In genomic region chr1:220113136-220113695, GRCh38 we compare ENCODE assay signal across 8 cellular contexts. TPM values are rescaled to one million over a fixed set of nuclear protein-coding genes. Genes with fewer than 3 reads are reported as not detected.
DNase-seq lines count a peak whose midpoint lies in the region; ATAC-seq, FAIRE-seq and TF ChIP-seq lines count a peak whose summit lies in the region.

No MANE protein-coding gene starts in this region.

- FAIRE-seq in small intestine (lab: Jason Lieb, UNC), result peak; percentile 30

- H3K27me3 ChIP-seq in small intestine (ENCODE audit: control insufficient read depth in 2 of 2, insufficient read depth in 2 of 2, low read length in 2 of 2), result no peaks in the 10 kb centered on the region

- H3K36me3 ChIP-seq in small intestine (ENCODE audit: control insufficient read depth in 2 of 2, insufficient read depth in 2 of 2, low read length in 2 of 2), result peaks cover 6 to 11% of the 10 kb centered on the region in 2 donors

- POLR2A ChIA-PET in HEK293T (lab: Yijun Ruan, JAX), result no interaction called here

- H3K27ac ChIP-seq in small intestine (ENCODE audit: low read depth in 1 of 2, low read length in 1 of 2), result no peak overlapping the region

- H3K9me3 Mint-ChIP-seq in activated T-cell treated with anti-CD3 and anti-CD28 coated beads, Interleukin-2, amount 50 U/mL, for 4 hours, result no peaks in the 10 kb centered on the region

- TF ChIP-seq POLR2A in erythroblast (IDR thresholded peaks at IDR 0.05; ENCODE audit: low read length), result no peak

- CTCF ChIA-PET in HEK293T (lab: Yijun Ruan, JAX), result interaction anchor here (0.6 to 1.0 kb wide), 2 partner anchors 10 to 23 kb away, joined by 3 read pairs; partner anchors contain the start of gene BPNT1

- no peaks in the 10 kb centered on the region for H3K4me1 ChIP-seq in small intestine (ENCODE audit: control insufficient read depth in 2 of 2, insufficient read depth in 1 of 2, low read depth in 1 of 2, low read length in 1 of 2)

- no peaks in the 10 kb centered on the region for H3K27me3 Mint-ChIP-seq in activated T-cell treated with anti-CD3 and anti-CD28 coated beads, Interleukin-2, amount 50 U/mL, for 4 hours (ENCODE audit: low read depth)

- WGBS in small intestine, 3 donors, result 64 to 77% (median 70%) methylated on average over 5 of the region's 5 CpGs

- peak in 1 of 2 donors; percentile 57 for ATAC-seq in activated T-cell treated with anti-CD3 and anti-CD28 coated beads, Interleukin-2, amount 50 U/mL, for 4 hours
- ATAC-seq in GM21717 (IDR thresholded peaks at IDR 0.05; ENCODE audit: unreplicated experiment), result no peak

- no peak for DNase-seq in activated T-cell treated with anti-CD3 and anti-CD28 coated beads, Interleukin-2, amount 50 U/mL, for 4 hours
- no peak for DNase-seq in activated T-cell treated with anti-CD3 and anti-CD28 coated beads, Interleukin-2, amount 50 U/mL, for 48 hours
- DNase-seq in HEK293T (ENCODE audit: extremely low spot score) (peak; percentile 38), RPMI8226 (peak; percentile 48), erythroblast (lab: John Stamatoyannopoulos, UW) (peak; percentile 48 to 69), small intestine (peak; percentile 65), NK-92 (lab: John Stamatoyannopoulos, UW; ENCODE audit: unreplicated experiment) (no peak)

- peak overlapping the region; percentile 33 for H3K4me3 Mint-ChIP-seq in activated T-cell treated with anti-CD3 and anti-CD28 coated beads, Interleukin-2, amount 50 U/mL, for 4 hours

- H3K4me1 Mint-ChIP-seq in activated T-cell treated with anti-CD3 and anti-CD28 coated beads, Interleukin-2, amount 50 U/mL, for 4 hours (ENCODE audit: low read depth), result peaks cover 5% of the 10 kb centered on the region

- H3K36me3 Mint-ChIP-seq in activated T-cell treated with anti-CD3 and anti-CD28 coated beads, Interleukin-2, amount 50 U/mL, for 4 hours (ENCODE audit: insufficient read depth), result peaks cover 34% of the 10 kb centered on the region

- no peaks in the 10 kb centered on the region for H3K9me3 ChIP-seq in small intestine (ENCODE audit: control insufficient read depth, low read depth)

- no peak overlapping the region for H3K4me3 ChIP-seq in small intestine (ENCODE audit: low read depth in 1 of 2, low read length in 2 of 2)

TF ChIP-seq in HEK293T, 16 proteins besides CTCF, POLR2A, EP300 and RAD21:
- no peak for TF ChIP-seq FOXA1 (IDR thresholded peaks at IDR 0.05)
- TF ChIP-seq PKNOX1 (IDR thresholded peaks at IDR 0.05), result 0 out of 2 replicates have a peak, but pooled peaks have one; percentile 13

RNA-seq across cellular contexts. Expression of gene IARS2, which starts 19.3 kb away (rescaled TPM):
- total RNA-seq in activated T-cell treated with anti-CD3 and anti-CD28 coated beads, Interleukin-2, amount 50 U/mL, for 4 hours, result 10 to 100 TPM; 60.6 to 65.7 (median 63.0) TPM
- polyA plus RNA-seq in small intestine, result 10 to 100 TPM; 12.3 to 60.0 (median 21.6) TPM

RNA-seq across cellular contexts. Expression of gene BPNT1, which starts 23.6 kb away (rescaled TPM):
- total RNA-seq in activated T-cell treated with anti-CD3 and anti-CD28 coated beads, Interleukin-2, amount 50 U/mL, for 4 hours, result 10 to 100 TPM; 25.5 to 29.4 (median 28.2) TPM
- polyA plus RNA-seq in small intestine, result 10 to 100 TPM; 48.4 to 90.1 (median 81.1) TPM

Comparison
In these comparisons a context has a peak if more than half of its experiments do, and no peak if none do; other contexts are left out.
1. DNase-seq: peak in HEK293T (single experiment), RPMI8226 (single experiment), erythroblast (2 of 2) and small intestine (single experiment); none in activated T-cell treated with anti-CD3 and anti-CD28 coated beads, Interleukin-2, amount 50 U/mL, for 4 hours (single experiment), activated T-cell treated with anti-CD3 and anti-CD28 coated beads, Interleukin-2, amount 50 U/mL, for 48 hours (0 of 2) and NK-92 (single experiment).